Comparison of ENCODE assay signal across 8 cellular contexts in genomic region chr7:139109188-139109982, GRCh38. TPM values are rescaled to one million over a fixed set of nuclear protein-coding genes. Genes with fewer than 3 reads are reported as not detected.
DNase-seq lines count a peak whose midpoint lies in the region; ATAC-seq and TF ChIP-seq lines count a peak whose summit lies in the region.

ZC3HAV1 (minus strand) TSS chr7:139109720; CDS start chr7:139109331, 389 bp downstream.

- peak within 1 kb of the TSS; percentile 46 for H2AFZ ChIP-seq in Karpas-422 (ENCODE audit: low read length)
- H2AFZ ChIP-seq in neuron (ENCODE audit: low read depth, low read length) = peak within 1 kb of the TSS; percentile 99

- peak within 1 kb of the TSS; percentile 84 for H3K27ac ChIP-seq in Karpas-422 (ENCODE audit: low read length)

- H3K4me1 ChIP-seq in Karpas-422 (ENCODE audit: low read length) (peaks cover 39% of the 10 kb centered on the region), neuron (ENCODE audit: insufficient read depth, low read length) (peaks cover 4% of the 10 kb centered on the region)

- peaks cover 60% of the 10 kb centered on the region for H3K79me2 ChIP-seq in Karpas-422 (ENCODE audit: low read length)

- H3K4me2 ChIP-seq in Karpas-422 (ENCODE audit: low read depth, low read length, poor library complexity, severe bottlenecking) = peak within 1 kb of the TSS; percentile 77

- 0 out of 2 replicates have a peak, but pooled peaks cover 5% of the 10 kb centered on the region for H3K36me3 ChIP-seq in Karpas-422 (ENCODE audit: insufficient read depth, low read length)
- H3K36me3 ChIP-seq in neuron (ENCODE audit: insufficient read depth, low read length) = no peaks in the 10 kb centered on the region

- H3K4me3 ChIP-seq in Karpas-422 (ENCODE audit: low read length) (peak within 1 kb of the TSS; percentile 99), fibroblast of villous mesenchyme (ENCODE audit: low read depth, low read length) (peak within 1 kb of the TSS; percentile 76), neuron (ENCODE audit: low read length) (peak within 1 kb of the TSS; percentile 88)

- peak; percentile 69 for ATAC-seq in GM21825 (IDR thresholded peaks at IDR 0.05; ENCODE audit: unreplicated experiment)

- H4K20me1 ChIP-seq in Karpas-422 (ENCODE audit: insufficient read depth, low read depth, low read length) = peaks cover 11% of the 10 kb centered on the region; the same call in 1 of the 2 replicates

- DNase-seq in EH (ENCODE audit: low read depth) (peak; percentile 92), Karpas-422 (peak; percentile 94), SIG-M5 (lab: John Stamatoyannopoulos, UW) (peak; percentile 77), activated gamma-delta T cell (lab: John Stamatoyannopoulos, UW) (peak; percentile 57), fibroblast of villous mesenchyme (ENCODE audit: low read depth) (peak; percentile 97), stromal cell of bone marrow (ENCODE audit: low read depth) (peak; percentile 83)

- no peaks in the 10 kb centered on the region for H3K27me3 ChIP-seq in Karpas-422 (ENCODE audit: low read length)
- no peaks in the 10 kb centered on the region for H3K27me3 ChIP-seq in neuron (ENCODE audit: insufficient read depth, low read length)

- H3K9ac ChIP-seq in Karpas-422 (ENCODE audit: low read length) = peak within 1 kb of the TSS; percentile 98

- peak; percentile 2 for TF ChIP-seq CTCF in fibroblast of villous mesenchyme (IDR thresholded peaks at IDR 0.05; ENCODE audit: insufficient read depth, low read depth, low read length)

- no peaks in the 10 kb centered on the region for H3K9me2 ChIP-seq in Karpas-422 (replicated peaks; ENCODE audit: insufficient read depth, low read length)

- H3K9me3 ChIP-seq in Karpas-422 (ENCODE audit: low read length) = no peaks in the 10 kb centered on the region
- H3K9me3 ChIP-seq in neuron (ENCODE audit: low read length) = no peaks in the 10 kb centered on the region

RNA-seq across cellular contexts. Expression of gene ZC3HAV1, which starts in this region (rescaled TPM):
- 44.2 and 49.2 TPM in 2 replicates for total RNA-seq in Karpas-422 (2014; rRNA removed; shearing (Covaris generic); ENCODE audit: low replicate concordance)
- 35.8 and 56.6 TPM in 2 replicates for total RNA-seq in fibroblast of villous mesenchyme

Comparison
In these comparisons a context has a peak if more than half of its experiments do, and no peak if none do; other contexts are left out.
1. Peak in every context shown above with its lines: DNase-seq, ATAC-seq, H3K4me3 ChIP-seq and H3K27ac ChIP-seq.